ENCODE assay signal across 18 cellular contexts in genomic region chr1:247324913-247325312, GRCh38. TPM values are rescaled to one million over a fixed set of nuclear protein-coding genes. Genes with fewer than 3 reads are reported as not detected.
DNase-seq lines count a peak whose midpoint lies in the region; ATAC-seq, FAIRE-seq and TF ChIP-seq lines count a peak whose summit lies in the region.
"Had no signal": no experiment of that assay in that cellular context is flagged by ENCODE, and none has a peak within 500 bp of the region (broad histone marks: within the 10 kb centered on the region; RNA-seq: fewer than 3 reads in every experiment).

No MANE protein-coding gene starts in this region.

- peaks cover 88% of the 10 kb centered on the region for H3K4me1 ChIP-seq in CD8-positive, alpha-beta T cell (ENCODE audit: insufficient read depth, low read length)
- H3K4me1 ChIP-seq in K562 (replicated peaks in 1 of 2; ENCODE audit: control insufficient read depth in 2 of 2, insufficient read depth in 2 of 2, low read length in 2 of 2) (peaks cover 0 to 8% of the 10 kb centered on the region in 2 experiments; a peak in 1 of 5 replicates), pancreas (peaks cover 0 to 1% (median 0%) of the 10 kb centered on the region in 3 donors)

- H3K4me2 ChIP-seq in K562 (ENCODE audit: insufficient read depth, low read length) = no peak overlapping the region

- no peak overlapping the region for H3K4me3 ChIP-seq in CD8-positive, alpha-beta T cell (ENCODE audit: low read depth, low read length)
- H3K4me3 ChIP-seq in K562 = no peak overlapping the region
- no peak overlapping the region for H3K4me3 ChIP-seq in pancreas
- H3K4me3 ChIP-seq: SK-N-MC had no signal

- H3K9me3 ChIP-seq in CD8-positive, alpha-beta T cell (ENCODE audit: low read length) = no peaks in the 10 kb centered on the region
- H3K9me3 ChIP-seq in KOPT-K1 (ENCODE audit: insufficient read depth, low read length, poor library complexity, severe bottlenecking) (no peaks in the 10 kb centered on the region), K562 (replicated peaks; ENCODE audit: control insufficient read depth, insufficient read depth, low read depth, low read length) (no peaks in the 10 kb centered on the region), pancreas (no peaks in the 10 kb centered on the region)

- POLR2A ChIA-PET in CD8-positive, alpha-beta T cell (lab: Charles Lee) = interaction anchor here (1.0 kb wide), 1 partner anchor 12 kb away, joined by 4 read pairs; no protein-coding TSS in a partner anchor
- POLR2A ChIA-PET in K562 (lab: Yijun Ruan, JAX) = interaction anchor here (0.6 to 0.9 kb wide), 3 partner anchors 14 to 1534 kb away, joined by 3 to 4 read pairs (median 3); partner anchors contain the start of gene ZNF692

- TF ChIP-seq EP300 in K562 (IDR thresholded peaks at IDR 0.05; ENCODE audit: low read length) = no peak

- 94% methylated on average over 2 of the region's 2 CpGs for WGBS in K562 (ENCODE audit: insufficient coverage, low coverage, missing lambda C conversion rate)
- 76 to 85% methylated on average over 2 of the region's 2 CpGs for WGBS in pancreas, 2 donors

- TF ChIP-seq RAD21 in K562 (CRISPR knock-in tag; conservative IDR thresholded peaks at IDR 0.05 in 1 of 2, IDR thresholded peaks at IDR 0.05 in 1 of 2) = no peak

- H3K27me3 ChIP-seq in CD8-positive, alpha-beta T cell (ENCODE audit: insufficient read depth, low read length) = no peaks in the 10 kb centered on the region
- H3K27me3 ChIP-seq in K562 (ENCODE audit: control insufficient read depth in 2 of 2, insufficient read depth in 2 of 2, low read length in 2 of 2) = no peaks in the 10 kb centered on the region
- H3K27me3 ChIP-seq in pancreas = no peaks in the 10 kb centered on the region

- no peak for DNase-seq in CD8-positive, alpha-beta T cell
- DNase-seq in K562 (ENCODE audit: extremely low read depth in 1 of 4, low spot score in 3 of 4) = no peak
- no peak for DNase-seq in DMS 273 treated with DMSO at 0.1 percent for 48 hours (lab: John Stamatoyannopoulos, UW)
- DNase-seq in stimulated activated naive CD8-positive, alpha-beta T cell treated with anti-CD3 and anti-CD28 coated beads, Interleukin-15, amount 100 ng/mL, for 72 hours = no peak
- no peak for DNase-seq in pancreas
- DNase-seq: ACHN; CD4-positive, alpha-beta memory T cell; H7; NCI-H1694 treated with DMSO at 0.1 percent for 48 hours; NCI-H2171 treated with DMSO at 0.1 percent for 48 hours; NCI-H526; PC-3; T-cell had no signal

- FAIRE-seq in K562 (lab: Jason Lieb, UNC) (no peak), pancreas (lab: Jason Lieb, UNC) (no peak)

- TF ChIP-seq POLR2A in K562 (conservative IDR thresholded peaks at IDR 0.05) = no peak

- CTCF ChIA-PET in CD8-positive, alpha-beta T cell (lab: Charles Lee) = interaction anchor here (1.1 to 1.7 kb wide), 2 partner anchors 11 to 65 kb away, joined by 3 to 4 read pairs; no protein-coding TSS in a partner anchor
- CTCF ChIA-PET in K562 (lab: Yijun Ruan, JAX; ENCODE audit: low intra/inter-chr PET ratio) = interaction anchor here (0.7 kb wide), 1 partner anchor 36 kb away, joined by 3 read pairs; no protein-coding TSS in a partner anchor

- peaks cover 4% of the 10 kb centered on the region for H4K20me1 ChIP-seq in K562 (replicated peaks; ENCODE audit: control insufficient read depth, insufficient read depth, low read length)

- H3K27ac Mint-ChIP-seq in CD8-positive, alpha-beta T cell = peak overlapping the region; percentile 86
- H3K27ac Mint-ChIP-seq in nephron = peak overlapping the region in 2 of 3 experiments; percentile 49 to 56
- no peak overlapping the region for H3K27ac Mint-ChIP-seq in stimulated activated naive CD8-positive, alpha-beta T cell treated with anti-CD3 and anti-CD28 coated beads, Interleukin-15, amount 100 ng/mL, for 72 hours
- H3K27ac Mint-ChIP-seq: B cell had no signal

- H3K36me3 ChIP-seq in CD8-positive, alpha-beta T cell (ENCODE audit: insufficient read depth, low read length) = peaks cover 8% of the 10 kb centered on the region
- H3K36me3 ChIP-seq in KOPT-K1 (ENCODE audit: insufficient read depth, low read length) (peaks cover 79% of the 10 kb centered on the region), K562 (ENCODE audit: control insufficient read depth, insufficient read depth, low read length) (peaks cover 97% of the 10 kb centered on the region), pancreas (peaks cover 0 to 25% (median 3%) of the 10 kb centered on the region in 3 donors)

- no peak overlapping the region for H2AFZ ChIP-seq in K562 (ENCODE audit: low read depth, low read length)

- in situ Hi-C loops in K562 (cut with MboI) = no loop called here

- peaks cover 88% of the 10 kb centered on the region for H3K4me1 Mint-ChIP-seq in CD8-positive, alpha-beta T cell (ENCODE audit: low read depth)
- peaks cover 4% of the 10 kb centered on the region for H3K4me1 Mint-ChIP-seq in nephron
- peaks cover 55% of the 10 kb centered on the region for H3K4me1 Mint-ChIP-seq in stimulated activated naive CD8-positive, alpha-beta T cell treated with anti-CD3 and anti-CD28 coated beads, Interleukin-15, amount 100 ng/mL, for 72 hours

- ATAC-seq in CD8-positive, alpha-beta T cell = no peak
- peak; percentile 42 for ATAC-seq in K562
- no peak for ATAC-seq in stimulated activated naive CD8-positive, alpha-beta T cell treated with anti-CD3 and anti-CD28 coated beads, Interleukin-15, amount 100 ng/mL, for 72 hours
- ATAC-seq in pancreas = no peak
- no peak for ATAC-seq in GM21723 (IDR thresholded peaks at IDR 0.05; ENCODE audit: unreplicated experiment)
- ATAC-seq: PC-3, T-cell had no signal

- no peaks in the 10 kb centered on the region for H3K27me3 Mint-ChIP-seq in CD8-positive, alpha-beta T cell (ENCODE audit: low read depth)
- H3K27me3 Mint-ChIP-seq in nephron (ENCODE audit: low read depth) = no peaks in the 10 kb centered on the region
- H3K27me3 Mint-ChIP-seq in stimulated activated naive CD8-positive, alpha-beta T cell treated with anti-CD3 and anti-CD28 coated beads, Interleukin-15, amount 100 ng/mL, for 72 hours = no peaks in the 10 kb centered on the region
- H3K27me3 Mint-ChIP-seq: B cell; CD4-positive, alpha-beta memory T cell; T-cell had no signal

- peaks cover 55% of the 10 kb centered on the region for H3K36me3 Mint-ChIP-seq in CD8-positive, alpha-beta T cell
- H3K36me3 Mint-ChIP-seq in nephron (ENCODE audit: low read depth) = peaks cover 64% of the 10 kb centered on the region

- no TSS peak for BruUV-seq in K562 (replicated peaks; lab: Mats Ljungman, UMichigan)

- no peak overlapping the region for H3K27ac ChIP-seq in CD8-positive, alpha-beta T cell (ENCODE audit: low read depth, low read length)
- H3K27ac ChIP-seq in KOPT-K1 (ENCODE audit: low read depth, low read length, poor library complexity, severe bottlenecking) (peak overlapping the region; percentile 93), K562 (ENCODE audit: extremely low read depth, low read depth, low read length) (no peak overlapping the region), pancreas (no peak overlapping the region)
- H3K27ac ChIP-seq: SK-N-MC had no signal

- peaks cover 10% of the 10 kb centered on the region for H3K9me1 ChIP-seq in K562 (ENCODE audit: control insufficient read depth, insufficient read depth, low read length)

- H3K79me2 ChIP-seq in K562 (ENCODE audit: control insufficient read depth, insufficient read depth, low read length) = peaks cover 6% of the 10 kb centered on the region

- no peaks in the 10 kb centered on the region for H3K9me3 Mint-ChIP-seq in CD8-positive, alpha-beta T cell
- H3K9me3 Mint-ChIP-seq in nephron = no peaks in the 10 kb centered on the region
- H3K9me3 Mint-ChIP-seq in stimulated activated naive CD8-positive, alpha-beta T cell treated with anti-CD3 and anti-CD28 coated beads, Interleukin-15, amount 100 ng/mL, for 72 hours = no peaks in the 10 kb centered on the region
- H3K9me3 Mint-ChIP-seq: CD4-positive, alpha-beta memory T cell; T-cell had no signal

- no peak for TF ChIP-seq CTCF in CD8-positive, alpha-beta T cell (IDR thresholded peaks at IDR 0.05)
- no peak for TF ChIP-seq CTCF in K562 (IDR thresholded peaks at IDR 0.05 in 2 of 3, conservative IDR thresholded peaks at IDR 0.05 in 1 of 3; ENCODE audit: insufficient read depth in 2 of 3, low read depth in 1 of 3, low read length in 3 of 3)
- TF ChIP-seq CTCF in nephron (IDR thresholded peaks at IDR 0.05; ENCODE audit: unreplicated experiment in 3 of 3) = no peak
- no peak for TF ChIP-seq CTCF in pancreas (IDR thresholded peaks at IDR 0.05)

- intact Hi-C loops in CD8-positive, alpha-beta T cell (cut with DNase I, micrococcal nuclease) = no loop called here
- intact Hi-C loops in K562 (cut with micrococcal nuclease) = no loop called here
- intact Hi-C loops in pancreas (cut with DNase I) = no loop called here

- H3K9ac ChIP-seq in K562 (ENCODE audit: insufficient read depth in 1 of 2, low read depth in 2 of 2, low read length in 2 of 2) = no peak overlapping the region

- no peak overlapping the region for H3K4me3 Mint-ChIP-seq in CD8-positive, alpha-beta T cell
- H3K4me3 Mint-ChIP-seq in nephron = no peak overlapping the region
- H3K4me3 Mint-ChIP-seq in stimulated activated naive CD8-positive, alpha-beta T cell treated with anti-CD3 and anti-CD28 coated beads, Interleukin-15, amount 100 ng/mL, for 72 hours = no peak overlapping the region
- H3K4me3 Mint-ChIP-seq: B cell, T-cell had no signal

TF ChIP-seq in K562, 482 proteins besides CTCF, POLR2A, EP300 and RAD21 (continues in another document):
- TF ChIP-seq NR4A1 (CRISPR knock-in tag; IDR thresholded peaks at IDR 0.05) (no peak), NR4A1 (tag; IDR thresholded peaks at IDR 0.05) (no peak)

RNA-seq across cellular contexts. Expression of gene ZNF496, which starts 6.8 kb away (rescaled TPM):
- 10 to 100 TPM; 43.4 to 47.2 TPM for total RNA-seq in CD8-positive, alpha-beta T cell
- 46.7 and 71.5 TPM in 2 replicates for total RNA-seq in K562 (2011; cell fraction: chromatin; rRNA removed; ENCODE audit: low replicate concordance)
- total RNA-seq in K562 (2011; cell fraction: nucleolus; rRNA removed) = 49.9 and 53.0 TPM in 2 replicates
- total RNA-seq in K562 (2011; cell fraction: nucleoplasm; rRNA removed) = 47.4 and 58.0 TPM in 2 replicates
- total RNA-seq in K562 (2014; rRNA removed) (44.4 and 63.2 TPM in 2 replicates), K562 (2014; rRNA removed; fragmentation: Illumina TruSeq; extraction: Trizol) (22.0 and 22.7 TPM in 2 replicates), K562 (2015; rRNA removed; fragmentation: Illumina TruSeq; extraction: Trizol) (31.4 and 31.6 TPM in 2 replicates), K562 (2021) (54.0 and 55.5 TPM in 2 replicates), pancreas (10 to 100 TPM; 16.7 to 24.4 (median 19.2) TPM)
- polyA plus RNA-seq in K562 (2011; rRNA removed) (29.8 and 37.8 TPM in 2 replicates), K562 (2014; fragmentation: Illumina TruSeq; extraction: Trizol) (31.3 and 35.5 TPM in 2 replicates), K562 (2014; fragmentation: Nextera tagmentation; extraction: Ambion mirVana) (1 to 10 TPM; 4.3 to 5.9 TPM), K562 (2014; rRNA removed) (38.2 and 43.3 TPM in 2 replicates), pancreas (10 to 100 TPM; 11.4 to 18.7 TPM)
- polyA plus RNA-seq in K562 (2011; cell fraction: cytosol; rRNA removed) = 35.8 and 37.3 TPM in 2 replicates
- polyA plus RNA-seq in K562 (2011; cell fraction: nucleus; rRNA removed) = 52.3 and 64.6 TPM in 2 replicates
- 28.9 and 48.4 TPM in 2 replicates for polyA plus RNA-seq in K562 (2012)
- 44.2 and 45.8 TPM in 2 replicates for polyA minus RNA-seq in K562 (2011; rRNA and poly(A)+ RNA removed)
- 31.3 and 34.9 TPM in 2 replicates for polyA minus RNA-seq in K562 (2011; cell fraction: cytosol; rRNA and poly(A)+ RNA removed)
- 25.3 and 28.4 TPM in 2 replicates for polyA minus RNA-seq in K562 (2011; cell fraction: nucleus; rRNA and poly(A)+ RNA removed)

Comparison
In these comparisons a context has a peak if more than half of its experiments do, and no peak if none do; other contexts are left out.
1. H3K27ac Mint-ChIP-seq: peak in CD8-positive, alpha-beta T cell (single experiment) and nephron (2 of 3); none in stimulated activated naive CD8-positive, alpha-beta T cell treated with anti-CD3 and anti-CD28 coated beads, Interleukin-15, amount 100 ng/mL, for 72 hours (0 of 2).